Comparison of ENCODE assay signal across 2 cellular contexts in the genomic region with DNA sequence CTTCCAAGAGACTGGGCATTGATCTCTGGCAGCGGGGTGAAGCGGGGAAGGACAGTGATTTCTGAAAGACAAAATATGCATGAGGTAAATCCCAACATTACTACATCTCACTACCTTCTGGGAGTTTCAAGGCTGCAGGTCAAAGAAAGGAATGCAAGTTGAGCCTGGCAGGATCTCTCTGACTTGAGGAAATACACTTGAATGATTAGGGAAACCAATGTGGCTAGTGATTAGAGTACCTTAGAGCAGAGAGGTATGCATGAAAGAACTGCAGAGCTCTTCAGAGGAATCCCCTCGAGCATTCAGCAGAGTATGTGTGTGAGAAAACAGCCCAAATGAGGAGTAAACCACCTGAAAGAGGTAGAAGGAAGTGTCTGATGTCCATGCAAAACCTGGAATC.
TF ChIP-seq lines count a peak whose summit lies in the region.

No MANE protein-coding gene starts in this region.

TF ChIP-seq in GM23338, 12 proteins besides CTCF, POLR2A, EP300 and RAD21 (continues in another document):
- TF ChIP-seq, protein P1, sequence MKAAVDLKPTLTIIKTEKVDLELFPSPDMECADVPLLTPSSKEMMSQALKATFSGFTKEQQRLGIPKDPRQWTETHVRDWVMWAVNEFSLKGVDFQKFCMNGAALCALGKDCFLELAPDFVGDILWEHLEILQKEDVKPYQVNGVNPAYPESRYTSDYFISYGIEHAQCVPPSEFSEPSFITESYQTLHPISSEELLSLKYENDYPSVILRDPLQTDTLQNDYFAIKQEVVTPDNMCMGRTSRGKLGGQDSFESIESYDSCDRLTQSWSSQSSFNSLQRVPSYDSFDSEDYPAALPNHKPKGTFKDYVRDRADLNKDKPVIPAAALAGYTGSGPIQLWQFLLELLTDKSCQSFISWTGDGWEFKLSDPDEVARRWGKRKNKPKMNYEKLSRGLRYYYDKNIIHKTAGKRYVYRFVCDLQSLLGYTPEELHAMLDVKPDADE (IDR thresholded peaks at IDR 0.05), result no peak
- TF ChIP-seq EZH2 (IDR thresholded peaks at IDR 0.05; ENCODE audit: low read depth, unreplicated experiment) (no peak), STAT1 (IDR thresholded peaks at IDR 0.05; ENCODE audit: unreplicated experiment) (no peak), CREB1 (CRISPR knock-in tag; IDR thresholded peaks at IDR 0.05; ENCODE audit: low read depth) (no peak), NANOG (IDR thresholded peaks at IDR 0.05; ENCODE audit: borderline replicate concordance) (no peak), POLR2AphosphoS5 (IDR thresholded peaks at IDR 0.05; ENCODE audit: low read depth) (no peak), ZNF331 (CRISPR knock-in tag; IDR thresholded peaks at IDR 0.05; ENCODE audit: low read depth) (no peak), JUNB (IDR thresholded peaks at IDR 0.05; ENCODE audit: unreplicated experiment) (no peak), ZNF114 (CRISPR knock-in tag; IDR thresholded peaks at IDR 0.05) (no peak)
- TF ChIP-seq, protein P2, sequence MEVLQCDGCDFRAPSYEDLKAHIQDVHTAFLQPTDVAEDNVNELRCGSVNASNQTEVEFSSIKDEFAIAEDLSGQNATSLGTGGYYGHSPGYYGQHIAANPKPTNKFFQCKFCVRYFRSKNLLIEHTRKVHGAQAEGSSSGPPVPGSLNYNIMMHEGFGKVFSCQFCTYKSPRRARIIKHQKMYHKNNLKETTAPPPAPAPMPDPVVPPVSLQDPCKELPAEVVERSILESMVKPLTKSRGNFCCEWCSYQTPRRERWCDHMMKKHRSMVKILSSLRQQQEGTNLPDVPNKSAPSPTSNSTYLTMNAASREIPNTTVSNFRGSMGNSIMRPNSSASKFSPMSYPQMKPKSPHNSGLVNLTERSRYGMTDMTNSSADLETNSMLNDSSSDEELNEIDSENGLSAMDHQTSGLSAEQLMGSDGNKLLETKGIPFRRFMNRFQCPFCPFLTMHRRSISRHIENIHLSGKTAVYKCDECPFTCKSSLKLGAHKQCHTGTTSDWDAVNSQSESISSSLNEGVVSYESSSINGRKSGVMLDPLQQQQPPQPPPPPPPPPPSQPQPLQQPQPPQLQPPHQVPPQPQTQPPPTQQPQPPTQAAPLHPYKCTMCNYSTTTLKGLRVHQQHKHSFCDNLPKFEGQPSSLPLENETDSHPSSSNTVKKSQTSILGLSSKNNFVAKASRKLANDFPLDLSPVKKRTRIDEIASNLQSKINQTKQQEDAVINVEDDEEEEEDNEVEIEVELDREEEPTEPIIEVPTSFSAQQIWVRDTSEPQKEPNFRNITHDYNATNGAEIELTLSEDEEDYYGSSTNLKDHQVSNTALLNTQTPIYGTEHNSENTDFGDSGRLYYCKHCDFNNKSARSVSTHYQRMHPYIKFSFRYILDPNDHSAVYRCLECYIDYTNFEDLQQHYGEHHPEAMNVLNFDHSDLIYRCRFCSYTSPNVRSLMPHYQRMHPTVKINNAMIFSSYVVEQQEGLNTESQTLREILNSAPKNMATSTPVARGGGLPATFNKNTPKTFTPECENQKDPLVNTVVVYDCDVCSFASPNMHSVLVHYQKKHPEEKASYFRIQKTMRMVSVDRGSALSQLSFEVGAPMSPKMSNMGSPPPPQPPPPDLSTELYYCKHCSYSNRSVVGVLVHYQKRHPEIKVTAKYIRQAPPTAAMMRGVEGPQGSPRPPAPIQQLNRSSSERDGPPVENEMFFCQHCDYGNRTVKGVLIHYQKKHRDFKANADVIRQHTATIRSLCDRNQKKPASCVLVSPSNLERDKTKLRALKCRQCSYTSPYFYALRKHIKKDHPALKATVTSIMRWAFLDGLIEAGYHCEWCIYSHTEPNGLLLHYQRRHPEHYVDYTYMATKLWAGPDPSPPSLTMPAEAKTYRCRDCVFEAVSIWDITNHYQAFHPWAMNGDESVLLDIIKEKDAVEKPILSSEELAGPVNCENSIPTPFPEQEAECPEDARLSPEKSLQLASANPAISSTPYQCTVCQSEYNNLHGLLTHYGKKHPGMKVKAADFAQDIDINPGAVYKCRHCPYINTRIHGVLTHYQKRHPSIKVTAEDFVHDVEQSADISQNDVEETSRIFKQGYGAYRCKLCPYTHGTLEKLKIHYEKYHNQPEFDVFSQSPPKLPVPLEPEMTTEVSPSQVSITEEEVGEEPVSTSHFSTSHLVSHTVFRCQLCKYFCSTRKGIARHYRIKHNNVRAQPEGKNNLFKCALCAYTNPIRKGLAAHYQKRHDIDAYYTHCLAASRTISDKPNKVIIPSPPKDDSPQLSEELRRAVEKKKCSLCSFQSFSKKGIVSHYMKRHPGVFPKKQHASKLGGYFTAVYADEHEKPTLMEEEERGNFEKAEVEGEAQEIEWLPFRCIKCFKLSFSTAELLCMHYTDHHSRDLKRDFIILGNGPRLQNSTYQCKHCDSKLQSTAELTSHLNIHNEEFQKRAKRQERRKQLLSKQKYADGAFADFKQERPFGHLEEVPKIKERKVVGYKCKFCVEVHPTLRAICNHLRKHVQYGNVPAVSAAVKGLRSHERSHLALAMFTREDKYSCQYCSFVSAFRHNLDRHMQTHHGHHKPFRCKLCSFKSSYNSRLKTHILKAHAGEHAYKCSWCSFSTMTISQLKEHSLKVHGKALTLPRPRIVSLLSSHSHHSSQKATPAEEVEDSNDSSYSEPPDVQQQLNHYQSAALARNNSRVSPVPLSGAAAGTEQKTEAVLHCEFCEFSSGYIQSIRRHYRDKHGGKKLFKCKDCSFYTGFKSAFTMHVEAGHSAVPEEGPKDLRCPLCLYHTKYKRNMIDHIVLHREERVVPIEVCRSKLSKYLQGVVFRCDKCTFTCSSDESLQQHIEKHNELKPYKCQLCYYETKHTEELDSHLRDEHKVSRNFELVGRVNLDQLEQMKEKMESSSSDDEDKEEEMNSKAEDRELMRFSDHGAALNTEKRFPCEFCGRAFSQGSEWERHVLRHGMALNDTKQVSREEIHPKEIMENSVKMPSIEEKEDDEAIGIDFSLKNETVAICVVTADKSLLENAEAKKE (CRISPR knock-in tag; IDR thresholded peaks at IDR 0.05), result no peak

TF ChIP-seq in GM12878, 131 proteins besides CTCF, POLR2A, EP300 and RAD21 (continued from another document):
- TF ChIP-seq, protein P3, sequence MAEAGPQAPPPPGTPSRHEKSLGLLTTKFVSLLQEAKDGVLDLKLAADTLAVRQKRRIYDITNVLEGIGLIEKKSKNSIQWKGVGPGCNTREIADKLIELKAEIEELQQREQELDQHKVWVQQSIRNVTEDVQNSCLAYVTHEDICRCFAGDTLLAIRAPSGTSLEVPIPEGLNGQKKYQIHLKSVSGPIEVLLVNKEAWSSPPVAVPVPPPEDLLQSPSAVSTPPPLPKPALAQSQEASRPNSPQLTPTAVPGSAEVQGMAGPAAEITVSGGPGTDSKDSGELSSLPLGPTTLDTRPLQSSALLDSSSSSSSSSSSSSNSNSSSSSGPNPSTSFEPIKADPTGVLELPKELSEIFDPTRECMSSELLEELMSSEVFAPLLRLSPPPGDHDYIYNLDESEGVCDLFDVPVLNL (IDR thresholded peaks at IDR 0.05; ENCODE audit: low read depth, low read length), result no peak
- TF ChIP-seq NR2F1 (conservative IDR thresholded peaks at IDR 0.05), result no peak
- no peak for TF ChIP-seq FOXM1 (IDR thresholded peaks at IDR 0.05; ENCODE audit: low read depth, low read length)
- no peak for TF ChIP-seq NFXL1 (IDR thresholded peaks at IDR 0.05; ENCODE audit: borderline replicate concordance)
- no peak for TF ChIP-seq SUZ12 (IDR thresholded peaks at IDR 0.05; ENCODE audit: unreplicated experiment)
- no peak for TF ChIP-seq SMARCA5 (IDR thresholded peaks at IDR 0.05)
- no peak for TF ChIP-seq YBX1 (IDR thresholded peaks at IDR 0.05)
- TF ChIP-seq, protein P4, sequence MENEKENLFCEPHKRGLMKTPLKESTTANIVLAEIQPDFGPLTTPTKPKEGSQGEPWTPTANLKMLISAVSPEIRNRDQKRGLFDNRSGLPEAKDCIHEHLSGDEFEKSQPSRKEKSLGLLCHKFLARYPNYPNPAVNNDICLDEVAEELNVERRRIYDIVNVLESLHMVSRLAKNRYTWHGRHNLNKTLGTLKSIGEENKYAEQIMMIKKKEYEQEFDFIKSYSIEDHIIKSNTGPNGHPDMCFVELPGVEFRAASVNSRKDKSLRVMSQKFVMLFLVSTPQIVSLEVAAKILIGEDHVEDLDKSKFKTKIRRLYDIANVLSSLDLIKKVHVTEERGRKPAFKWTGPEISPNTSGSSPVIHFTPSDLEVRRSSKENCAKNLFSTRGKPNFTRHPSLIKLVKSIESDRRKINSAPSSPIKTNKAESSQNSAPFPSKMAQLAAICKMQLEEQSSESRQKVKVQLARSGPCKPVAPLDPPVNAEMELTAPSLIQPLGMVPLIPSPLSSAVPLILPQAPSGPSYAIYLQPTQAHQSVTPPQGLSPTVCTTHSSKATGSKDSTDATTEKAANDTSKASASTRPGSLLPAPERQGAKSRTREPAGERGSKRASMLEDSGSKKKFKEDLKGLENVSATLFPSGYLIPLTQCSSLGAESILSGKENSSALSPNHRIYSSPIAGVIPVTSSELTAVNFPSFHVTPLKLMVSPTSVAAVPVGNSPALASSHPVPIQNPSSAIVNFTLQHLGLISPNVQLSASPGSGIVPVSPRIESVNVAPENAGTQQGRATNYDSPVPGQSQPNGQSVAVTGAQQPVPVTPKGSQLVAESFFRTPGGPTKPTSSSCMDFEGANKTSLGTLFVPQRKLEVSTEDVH (IDR thresholded peaks at IDR 0.05; ENCODE audit: low read depth, partially characterized antibody), result no peak
- no peak for TF ChIP-seq MYB (IDR thresholded peaks at IDR 0.05; ENCODE audit: borderline replicate concordance, low read depth, low read length)
- TF ChIP-seq RAD51 (IDR thresholded peaks at IDR 0.05), result no peak
- TF ChIP-seq STAT3 (IDR thresholded peaks at IDR 0.05; ENCODE audit: low read depth, low read length), result no peak
- no peak for TF ChIP-seq ZNF384 (IDR thresholded peaks at IDR 0.05; ENCODE audit: borderline replicate concordance, low read depth, low read length)
- TF ChIP-seq, protein P5, sequence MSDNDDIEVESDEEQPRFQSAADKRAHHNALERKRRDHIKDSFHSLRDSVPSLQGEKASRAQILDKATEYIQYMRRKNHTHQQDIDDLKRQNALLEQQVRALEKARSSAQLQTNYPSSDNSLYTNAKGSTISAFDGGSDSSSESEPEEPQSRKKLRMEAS (IDR thresholded peaks at IDR 0.05; ENCODE audit: low read depth, low read length), result no peak
- no peak for TF ChIP-seq CEBPB (IDR thresholded peaks at IDR 0.05; ENCODE audit: borderline replicate concordance in 1 of 2, low read depth in 2 of 2, low read length in 2 of 2)
- no peak for TF ChIP-seq POU2F2 (IDR thresholded peaks at IDR 0.05; ENCODE audit: borderline replicate concordance, low read depth, low read length)
- no peak for TF ChIP-seq CHD2 (IDR thresholded peaks at IDR 0.05; ENCODE audit: borderline replicate concordance, low read depth, low read length)
